1 cellular context compared by ENCODE assay signal in genomic region chr7:5387711-5388245, GRCh38.
TF ChIP-seq lines count a peak whose summit lies in the region.

No MANE protein-coding gene starts in this region.

TF ChIP-seq in HepG2, 621 proteins besides CTCF, POLR2A, EP300 and RAD21 (continued from another document):
- TF ChIP-seq GZF1 (CRISPR knock-in tag; IDR thresholded peaks at IDR 0.05) (no peak), XBP1 (CRISPR knock-in tag; IDR thresholded peaks at IDR 0.05) (no peak), ZNF776 (CRISPR knock-in tag; IDR thresholded peaks at IDR 0.05) (no peak), BHLHE40 (IDR thresholded peaks at IDR 0.05; ENCODE audit: low read length) (no peak), KDM5A (IDR thresholded peaks at IDR 0.05; ENCODE audit: borderline replicate concordance, low read length) (no peak), AGO2 (optimal IDR thresholded peaks at IDR 0.05; ENCODE audit: low read depth, low read length) (peak; percentile 99), ELF3 (CRISPR knock-in tag; IDR thresholded peaks at IDR 0.05) (no peak), CREBL2 (CRISPR knock-in tag; IDR thresholded peaks at IDR 0.05; ENCODE audit: borderline replicate concordance) (no peak), ATF6 (CRISPR knock-in tag; conservative IDR thresholded peaks at IDR 0.05) (no peak), FOXO1 (CRISPR knock-in tag; IDR thresholded peaks at IDR 0.05) (no peak), RBFOX2 (IDR thresholded peaks at IDR 0.05; ENCODE audit: low read depth, low read length) (peak; percentile 64), PTBP1 (IDR thresholded peaks at IDR 0.05; ENCODE audit: low read depth, low read length, poor library complexity, severe bottlenecking) (no peak), ZNF280D (CRISPR knock-in tag; IDR thresholded peaks at IDR 0.05) (no peak)
- TF ChIP-seq, protein P1, sequence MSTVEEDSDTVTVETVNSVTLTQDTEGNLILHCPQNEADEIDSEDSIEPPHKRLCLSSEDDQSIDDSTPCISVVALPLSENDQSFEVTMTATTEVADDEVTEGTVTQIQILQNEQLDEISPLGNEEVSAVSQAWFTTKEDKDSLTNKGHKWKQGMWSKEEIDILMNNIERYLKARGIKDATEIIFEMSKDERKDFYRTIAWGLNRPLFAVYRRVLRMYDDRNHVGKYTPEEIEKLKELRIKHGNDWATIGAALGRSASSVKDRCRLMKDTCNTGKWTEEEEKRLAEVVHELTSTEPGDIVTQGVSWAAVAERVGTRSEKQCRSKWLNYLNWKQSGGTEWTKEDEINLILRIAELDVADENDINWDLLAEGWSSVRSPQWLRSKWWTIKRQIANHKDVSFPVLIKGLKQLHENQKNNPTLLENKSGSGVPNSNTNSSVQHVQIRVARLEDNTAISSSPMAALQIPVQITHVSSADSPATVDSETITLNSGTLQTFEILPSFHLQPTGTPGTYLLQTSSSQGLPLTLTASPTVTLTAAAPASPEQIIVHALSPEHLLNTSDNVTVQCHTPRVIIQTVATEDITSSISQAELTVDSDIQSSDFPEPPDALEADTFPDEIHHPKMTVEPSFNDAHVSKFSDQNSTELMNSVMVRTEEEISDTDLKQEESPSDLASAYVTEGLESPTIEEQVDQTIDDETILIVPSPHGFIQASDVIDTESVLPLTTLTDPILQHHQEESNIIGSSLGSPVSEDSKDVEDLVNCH (CRISPR knock-in tag; IDR thresholded peaks at IDR 0.05): no peak
- TF ChIP-seq, protein P2, sequence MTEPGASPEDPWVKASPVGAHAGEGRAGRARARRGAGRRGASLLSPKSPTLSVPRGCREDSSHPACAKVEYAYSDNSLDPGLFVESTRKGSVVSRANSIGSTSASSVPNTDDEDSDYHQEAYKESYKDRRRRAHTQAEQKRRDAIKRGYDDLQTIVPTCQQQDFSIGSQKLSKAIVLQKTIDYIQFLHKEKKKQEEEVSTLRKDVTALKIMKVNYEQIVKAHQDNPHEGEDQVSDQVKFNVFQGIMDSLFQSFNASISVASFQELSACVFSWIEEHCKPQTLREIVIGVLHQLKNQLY (CRISPR knock-in tag; IDR thresholded peaks at IDR 0.05): no peak
